Comparison of ENCODE assay signal across 1 cellular context in the genomic region with DNA sequence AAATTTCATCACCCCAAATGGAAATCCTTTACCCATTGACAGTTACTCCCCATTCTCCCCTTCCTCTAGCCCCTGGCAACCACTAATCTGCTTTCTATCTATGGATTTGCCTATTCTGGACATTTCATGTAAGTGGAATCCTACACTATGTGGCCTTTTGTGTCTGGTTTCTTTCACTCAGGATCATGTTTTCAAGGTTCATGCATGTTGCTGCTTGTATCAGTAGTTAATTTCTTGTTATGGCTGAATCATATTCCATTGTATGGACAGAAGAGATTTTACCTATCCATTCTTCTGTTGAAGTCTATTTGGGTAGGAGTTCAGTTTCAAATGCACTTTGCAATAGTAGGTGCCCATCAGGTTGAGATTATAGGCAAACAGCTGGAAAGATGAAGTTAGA.
A peak's percentile ranks its signal among the peaks of the same experiment; 100 is the strongest.
TF ChIP-seq lines count a peak whose summit lies in the region.

No MANE protein-coding gene starts in this region.

TF ChIP-seq in GM12878, 131 proteins besides CTCF, POLR2A, EP300 and RAD21:
- no peak for TF ChIP-seq CBX5 (IDR thresholded peaks at IDR 0.05; ENCODE audit: low read depth)
- TF ChIP-seq KDM1A (IDR thresholded peaks at IDR 0.05; ENCODE audit: borderline replicate concordance), result no peak
- no peak for TF ChIP-seq CBX3 (IDR thresholded peaks at IDR 0.05; ENCODE audit: borderline replicate concordance, low read depth)
- TF ChIP-seq CBFB (IDR thresholded peaks at IDR 0.05; ENCODE audit: low read depth), result 0 out of 2 replicates have a peak, but pooled peaks have one; percentile 6
- TF ChIP-seq, protein P1, sequence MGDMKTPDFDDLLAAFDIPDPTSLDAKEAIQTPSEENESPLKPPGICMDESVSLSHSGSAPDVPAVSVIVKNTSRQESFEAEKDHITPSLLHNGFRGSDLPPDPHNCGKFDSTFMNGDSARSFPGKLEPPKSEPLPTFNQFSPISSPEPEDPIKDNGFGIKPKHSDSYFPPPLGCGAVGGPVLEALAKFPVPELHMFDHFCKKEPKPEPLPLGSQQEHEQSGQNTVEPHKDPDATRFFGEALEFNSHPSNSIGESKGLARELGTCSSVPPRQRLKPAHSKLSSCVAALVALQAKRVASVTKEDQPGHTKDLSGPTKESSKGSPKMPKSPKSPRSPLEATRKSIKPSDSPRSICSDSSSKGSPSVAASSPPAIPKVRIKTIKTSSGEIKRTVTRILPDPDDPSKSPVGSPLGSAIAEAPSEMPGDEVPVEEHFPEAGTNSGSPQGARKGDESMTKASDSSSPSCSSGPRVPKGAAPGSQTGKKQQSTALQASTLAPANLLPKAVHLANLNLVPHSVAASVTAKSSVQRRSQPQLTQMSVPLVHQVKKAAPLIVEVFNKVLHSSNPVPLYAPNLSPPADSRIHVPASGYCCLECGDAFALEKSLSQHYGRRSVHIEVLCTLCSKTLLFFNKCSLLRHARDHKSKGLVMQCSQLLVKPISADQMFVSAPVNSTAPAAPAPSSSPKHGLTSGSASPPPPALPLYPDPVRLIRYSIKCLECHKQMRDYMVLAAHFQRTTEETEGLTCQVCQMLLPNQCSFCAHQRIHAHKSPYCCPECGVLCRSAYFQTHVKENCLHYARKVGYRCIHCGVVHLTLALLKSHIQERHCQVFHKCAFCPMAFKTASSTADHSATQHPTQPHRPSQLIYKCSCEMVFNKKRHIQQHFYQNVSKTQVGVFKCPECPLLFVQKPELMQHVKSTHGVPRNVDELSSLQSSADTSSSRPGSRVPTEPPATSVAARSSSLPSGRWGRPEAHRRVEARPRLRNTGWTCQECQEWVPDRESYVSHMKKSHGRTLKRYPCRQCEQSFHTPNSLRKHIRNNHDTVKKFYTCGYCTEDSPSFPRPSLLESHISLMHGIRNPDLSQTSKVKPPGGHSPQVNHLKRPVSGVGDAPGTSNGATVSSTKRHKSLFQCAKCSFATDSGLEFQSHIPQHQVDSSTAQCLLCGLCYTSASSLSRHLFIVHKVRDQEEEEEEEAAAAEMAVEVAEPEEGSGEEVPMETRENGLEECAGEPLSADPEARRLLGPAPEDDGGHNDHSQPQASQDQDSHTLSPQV (IDR thresholded peaks at IDR 0.05), result no peak
